Comparison of ENCODE assay signal across 1 cellular context in the genomic region with DNA sequence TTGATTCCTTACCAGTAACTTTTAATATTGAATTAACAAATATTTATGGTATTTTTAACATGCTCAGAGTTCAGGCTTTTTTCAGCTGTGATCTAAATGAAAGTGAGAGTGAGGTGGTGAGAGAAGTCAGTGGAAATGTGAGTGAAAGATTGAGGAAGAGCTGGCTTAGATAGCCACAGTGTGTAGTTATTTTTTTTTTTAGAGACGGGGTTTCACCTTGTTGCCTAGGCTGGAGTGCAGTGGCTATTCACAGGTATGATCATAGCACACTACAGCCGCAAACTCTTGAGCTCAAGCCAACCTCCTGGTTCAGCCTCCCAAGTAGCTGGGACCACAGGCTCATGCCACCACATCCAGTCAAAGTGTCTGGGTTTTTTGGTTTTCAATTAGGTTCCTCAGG.
TF ChIP-seq lines count a peak whose summit lies in the region.

No MANE protein-coding gene starts in this region.

TF ChIP-seq in GM12878, 131 proteins besides CTCF, POLR2A, EP300 and RAD21 (continued from another document and continues in another):
- no peak for TF ChIP-seq IRF5 (IDR thresholded peaks at IDR 0.05; ENCODE audit: borderline replicate concordance)
- no peak for TF ChIP-seq BCL3 (IDR thresholded peaks at IDR 0.05; ENCODE audit: borderline replicate concordance, insufficient read depth, low read depth, low read length, poor library complexity, severe bottlenecking)
- TF ChIP-seq, protein P1, sequence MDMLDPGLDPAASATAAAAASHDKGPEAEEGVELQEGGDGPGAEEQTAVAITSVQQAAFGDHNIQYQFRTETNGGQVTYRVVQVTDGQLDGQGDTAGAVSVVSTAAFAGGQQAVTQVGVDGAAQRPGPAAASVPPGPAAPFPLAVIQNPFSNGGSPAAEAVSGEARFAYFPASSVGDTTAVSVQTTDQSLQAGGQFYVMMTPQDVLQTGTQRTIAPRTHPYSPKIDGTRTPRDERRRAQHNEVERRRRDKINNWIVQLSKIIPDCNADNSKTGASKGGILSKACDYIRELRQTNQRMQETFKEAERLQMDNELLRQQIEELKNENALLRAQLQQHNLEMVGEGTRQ (IDR thresholded peaks at IDR 0.05; ENCODE audit: borderline replicate concordance, low read depth, low read length), result no peak
- TF ChIP-seq HDAC6 (IDR thresholded peaks at IDR 0.05; ENCODE audit: unreplicated experiment), result no peak
- no peak for TF ChIP-seq ZZZ3 (IDR thresholded peaks at IDR 0.05; ENCODE audit: control insufficient read depth, insufficient read length, low read depth)
- TF ChIP-seq, protein P2, sequence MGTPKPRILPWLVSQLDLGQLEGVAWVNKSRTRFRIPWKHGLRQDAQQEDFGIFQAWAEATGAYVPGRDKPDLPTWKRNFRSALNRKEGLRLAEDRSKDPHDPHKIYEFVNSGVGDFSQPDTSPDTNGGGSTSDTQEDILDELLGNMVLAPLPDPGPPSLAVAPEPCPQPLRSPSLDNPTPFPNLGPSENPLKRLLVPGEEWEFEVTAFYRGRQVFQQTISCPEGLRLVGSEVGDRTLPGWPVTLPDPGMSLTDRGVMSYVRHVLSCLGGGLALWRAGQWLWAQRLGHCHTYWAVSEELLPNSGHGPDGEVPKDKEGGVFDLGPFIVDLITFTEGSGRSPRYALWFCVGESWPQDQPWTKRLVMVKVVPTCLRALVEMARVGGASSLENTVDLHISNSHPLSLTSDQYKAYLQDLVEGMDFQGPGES (IDR thresholded peaks at IDR 0.05), result no peak
- TF ChIP-seq IKZF1 (conservative IDR thresholded peaks at IDR 0.05), result no peak; the same call in 1 of the 2 replicates
- no peak for TF ChIP-seq STAT1 (conservative IDR thresholded peaks at IDR 0.05)
- peak; percentile 40; the same call in 1 of the 2 replicates for TF ChIP-seq CREM (IDR thresholded peaks at IDR 0.05; ENCODE audit: low read depth)
- TF ChIP-seq LARP7 (IDR thresholded peaks at IDR 0.05), result no peak
- TF ChIP-seq FOXM1 (IDR thresholded peaks at IDR 0.05; ENCODE audit: low read depth, low read length), result peak; percentile 58
- no peak; a peak in 1 of 4 replicates for TF ChIP-seq BHLHE40 (IDR thresholded peaks at IDR 0.05; ENCODE audit: borderline replicate concordance in 1 of 2, low read depth in 2 of 2, low read length in 1 of 2)
- TF ChIP-seq SP1 (IDR thresholded peaks at IDR 0.05; ENCODE audit: low read depth, low read length), result no peak
- no peak for TF ChIP-seq RBBP5 (conservative IDR thresholded peaks at IDR 0.05)
- TF ChIP-seq ZNF207 (IDR thresholded peaks at IDR 0.05; ENCODE audit: borderline replicate concordance), result no peak
- TF ChIP-seq, protein P3, sequence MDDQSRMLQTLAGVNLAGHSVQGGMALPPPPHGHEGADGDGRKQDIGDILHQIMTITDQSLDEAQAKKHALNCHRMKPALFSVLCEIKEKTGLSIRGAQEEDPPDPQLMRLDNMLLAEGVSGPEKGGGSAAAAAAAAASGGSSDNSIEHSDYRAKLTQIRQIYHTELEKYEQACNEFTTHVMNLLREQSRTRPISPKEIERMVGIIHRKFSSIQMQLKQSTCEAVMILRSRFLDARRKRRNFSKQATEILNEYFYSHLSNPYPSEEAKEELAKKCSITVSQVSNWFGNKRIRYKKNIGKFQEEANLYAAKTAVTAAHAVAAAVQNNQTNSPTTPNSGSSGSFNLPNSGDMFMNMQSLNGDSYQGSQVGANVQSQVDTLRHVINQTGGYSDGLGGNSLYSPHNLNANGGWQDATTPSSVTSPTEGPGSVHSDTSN (IDR thresholded peaks at IDR 0.05; ENCODE audit: insufficient replicate concordance, low read depth, low read length), result no peak
- TF ChIP-seq ZNF592 (IDR thresholded peaks at IDR 0.05), result no peak
- TF ChIP-seq, protein P4, sequence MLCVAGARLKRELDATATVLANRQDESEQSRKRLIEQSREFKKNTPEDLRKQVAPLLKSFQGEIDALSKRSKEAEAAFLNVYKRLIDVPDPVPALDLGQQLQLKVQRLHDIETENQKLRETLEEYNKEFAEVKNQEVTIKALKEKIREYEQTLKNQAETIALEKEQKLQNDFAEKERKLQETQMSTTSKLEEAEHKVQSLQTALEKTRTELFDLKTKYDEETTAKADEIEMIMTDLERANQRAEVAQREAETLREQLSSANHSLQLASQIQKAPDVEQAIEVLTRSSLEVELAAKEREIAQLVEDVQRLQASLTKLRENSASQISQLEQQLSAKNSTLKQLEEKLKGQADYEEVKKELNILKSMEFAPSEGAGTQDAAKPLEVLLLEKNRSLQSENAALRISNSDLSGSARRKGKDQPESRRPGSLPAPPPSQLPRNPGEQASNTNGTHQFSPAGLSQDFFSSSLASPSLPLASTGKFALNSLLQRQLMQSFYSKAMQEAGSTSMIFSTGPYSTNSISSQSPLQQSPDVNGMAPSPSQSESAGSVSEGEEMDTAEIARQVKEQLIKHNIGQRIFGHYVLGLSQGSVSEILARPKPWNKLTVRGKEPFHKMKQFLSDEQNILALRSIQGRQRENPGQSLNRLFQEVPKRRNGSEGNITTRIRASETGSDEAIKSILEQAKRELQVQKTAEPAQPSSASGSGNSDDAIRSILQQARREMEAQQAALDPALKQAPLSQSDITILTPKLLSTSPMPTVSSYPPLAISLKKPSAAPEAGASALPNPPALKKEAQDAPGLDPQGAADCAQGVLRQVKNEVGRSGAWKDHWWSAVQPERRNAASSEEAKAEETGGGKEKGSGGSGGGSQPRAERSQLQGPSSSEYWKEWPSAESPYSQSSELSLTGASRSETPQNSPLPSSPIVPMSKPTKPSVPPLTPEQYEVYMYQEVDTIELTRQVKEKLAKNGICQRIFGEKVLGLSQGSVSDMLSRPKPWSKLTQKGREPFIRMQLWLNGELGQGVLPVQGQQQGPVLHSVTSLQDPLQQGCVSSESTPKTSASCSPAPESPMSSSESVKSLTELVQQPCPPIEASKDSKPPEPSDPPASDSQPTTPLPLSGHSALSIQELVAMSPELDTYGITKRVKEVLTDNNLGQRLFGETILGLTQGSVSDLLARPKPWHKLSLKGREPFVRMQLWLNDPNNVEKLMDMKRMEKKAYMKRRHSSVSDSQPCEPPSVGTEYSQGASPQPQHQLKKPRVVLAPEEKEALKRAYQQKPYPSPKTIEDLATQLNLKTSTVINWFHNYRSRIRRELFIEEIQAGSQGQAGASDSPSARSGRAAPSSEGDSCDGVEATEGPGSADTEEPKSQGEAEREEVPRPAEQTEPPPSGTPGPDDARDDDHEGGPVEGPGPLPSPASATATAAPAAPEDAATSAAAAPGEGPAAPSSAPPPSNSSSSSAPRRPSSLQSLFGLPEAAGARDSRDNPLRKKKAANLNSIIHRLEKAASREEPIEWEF (IDR thresholded peaks at IDR 0.05; ENCODE audit: insufficient replicate concordance, low read depth, low read length), result no peak
- 0 out of 2 replicates have a peak, but pooled peaks have one; percentile 61 for TF ChIP-seq MEF2A (IDR thresholded peaks at IDR 0.05; ENCODE audit: insufficient read depth, low read depth, low read length)
- peak; percentile 75 for TF ChIP-seq ATF7 (IDR thresholded peaks at IDR 0.05; ENCODE audit: low read depth)
- no peak for TF ChIP-seq STAT3 (IDR thresholded peaks at IDR 0.05; ENCODE audit: low read depth, low read length)
- TF ChIP-seq JUNB (IDR thresholded peaks at IDR 0.05), result peak; percentile 41; the same call in 1 of the 2 replicates
- TF ChIP-seq, protein P5, sequence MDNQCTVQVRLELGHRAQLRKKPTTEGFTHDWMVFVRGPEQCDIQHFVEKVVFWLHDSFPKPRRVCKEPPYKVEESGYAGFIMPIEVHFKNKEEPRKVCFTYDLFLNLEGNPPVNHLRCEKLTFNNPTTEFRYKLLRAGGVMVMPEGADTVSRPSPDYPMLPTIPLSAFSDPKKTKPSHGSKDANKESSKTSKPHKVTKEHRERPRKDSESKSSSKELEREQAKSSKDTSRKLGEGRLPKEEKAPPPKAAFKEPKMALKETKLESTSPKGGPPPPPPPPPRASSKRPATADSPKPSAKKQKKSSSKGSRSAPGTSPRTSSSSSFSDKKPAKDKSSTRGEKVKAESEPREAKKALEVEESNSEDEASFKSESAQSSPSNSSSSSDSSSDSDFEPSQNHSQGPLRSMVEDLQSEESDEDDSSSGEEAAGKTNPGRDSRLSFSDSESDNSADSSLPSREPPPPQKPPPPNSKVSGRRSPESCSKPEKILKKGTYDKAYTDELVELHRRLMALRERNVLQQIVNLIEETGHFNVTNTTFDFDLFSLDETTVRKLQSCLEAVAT (IDR thresholded peaks at IDR 0.05), result 0 out of 2 replicates have a peak, but pooled peaks have one; percentile 53
- peak; percentile 46; the same call in 1 of the 2 replicates for TF ChIP-seq SPI1 (IDR thresholded peaks at IDR 0.05; ENCODE audit: borderline replicate concordance, insufficient read depth, low read depth, low read length)
- TF ChIP-seq NKRF (conservative IDR thresholded peaks at IDR 0.05), result no peak
- no peak for TF ChIP-seq ZNF217 (IDR thresholded peaks at IDR 0.05)
- peak; percentile 80; the same call in 1 of the 2 replicates for TF ChIP-seq ZNF384 (IDR thresholded peaks at IDR 0.05; ENCODE audit: borderline replicate concordance, low read depth, low read length)
- TF ChIP-seq CREB1 (IDR thresholded peaks at IDR 0.05; ENCODE audit: low read depth), result peak; percentile 49; the same call in 1 of the 2 replicates
- peak; percentile 73 to 76; a peak in 3 of 4 replicates for TF ChIP-seq IKZF2 (IDR thresholded peaks at IDR 0.05)
- TF ChIP-seq, protein P6, sequence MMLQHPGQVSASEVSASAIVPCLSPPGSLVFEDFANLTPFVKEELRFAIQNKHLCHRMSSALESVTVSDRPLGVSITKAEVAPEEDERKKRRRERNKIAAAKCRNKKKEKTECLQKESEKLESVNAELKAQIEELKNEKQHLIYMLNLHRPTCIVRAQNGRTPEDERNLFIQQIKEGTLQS (IDR thresholded peaks at IDR 0.05; ENCODE audit: borderline replicate concordance, extremely low read depth, low read depth, low read length), result no peak
- TF ChIP-seq SREBF1 (IDR thresholded peaks at IDR 0.05; ENCODE audit: low read length), result no peak
